ENCODE assay signal across 12 cellular contexts in genomic region chr12:98419101-98419794, GRCh38.
DNase-seq lines count a peak whose midpoint lies in the region; ATAC-seq and TF ChIP-seq lines count a peak whose summit lies in the region.
"Had no signal": no experiment of that assay in that cellular context is flagged by ENCODE, and none has a peak within 500 bp of the region (broad histone marks: within the 10 kb centered on the region; RNA-seq: fewer than 3 reads in every experiment).

No MANE protein-coding gene starts in this region.

- peak overlapping the region; percentile 70 for H3K4me2 ChIP-seq in SK-N-SH

- TF ChIP-seq POLR2A in sigmoid colon (IDR thresholded peaks at IDR 0.05), result no peak

- CTCF ChIA-PET in SK-N-SH (lab: Yijun Ruan, JAX), result interaction anchor here (0.6 to 2.9 kb wide), 4 partner anchors 22 to 147 kb away, joined by 3 to 10 read pairs (median 4); partner anchors contain the start of gene TMPO

- H3K27me3 ChIP-seq in SK-N-SH (ENCODE audit: insufficient read depth), result no peaks in the 10 kb centered on the region
- no peaks in the 10 kb centered on the region for H3K27me3 ChIP-seq in sigmoid colon
- no peaks in the 10 kb centered on the region for H3K27me3 ChIP-seq in foreskin keratinocyte

- H3K9me2 ChIP-seq in SK-N-SH, result no peaks in the 10 kb centered on the region

- DNase-seq in AG10803 (ENCODE audit: low read depth) (no peak), SK-N-SH (no peak), foreskin fibroblast (no peak), sigmoid colon (no peak), foreskin keratinocyte (no peak)
- DNase-seq in stimulated activated naive CD8-positive, alpha-beta T cell treated with anti-CD3 and anti-CD28 coated beads, Interleukin-15, amount 100 ng/mL, for 72 hours, result no peak
- DNase-seq in activated effector memory CD4-positive, alpha-beta T cell treated with Interleukin-2 at 50 U/mL for 16 hours, result no peak
- DNase-seq: activated CD4-positive, CD25-positive, alpha-beta regulatory T cell; NCI-H2029 treated with DMSO at 0.1 percent for 48 hours had no signal

- H3K27me3 Mint-ChIP-seq in stimulated activated naive CD8-positive, alpha-beta T cell treated with anti-CD3 and anti-CD28 coated beads, Interleukin-15, amount 100 ng/mL, for 72 hours, result no peaks in the 10 kb centered on the region

- 72% methylated on average over 6 of the region's 8 CpGs for WGBS in SK-N-SH (ENCODE audit: low lambda C conversion rate)
- WGBS in sigmoid colon, 2 donors, result 62 to 72% methylated on average over 8 of the region's 8 CpGs

- TF ChIP-seq RAD21 in SK-N-SH (IDR thresholded peaks at IDR 0.05; ENCODE audit: low read length), result no peak

- H3K27ac ChIP-seq in SK-N-SH (ENCODE audit: low read depth in 2 of 2, low read length in 1 of 2) (peak overlapping the region; percentile 41 to 62; a peak in 1 of 4 replicates), sigmoid colon (peak overlapping the region; percentile 41 to 84 (median 70)), foreskin keratinocyte (no peak overlapping the region)

- no peaks in the 10 kb centered on the region for H3K9me3 ChIP-seq in SK-N-SH
- no peaks in the 10 kb centered on the region for H3K9me3 ChIP-seq in sigmoid colon
- H3K9me3 ChIP-seq: mucosa of descending colon had no signal

- peaks cover 15% of the 10 kb centered on the region for H3F3A ChIP-seq in SK-N-SH (replicated peaks; ENCODE audit: insufficient read depth)

- H3K79me2 ChIP-seq in SK-N-SH (ENCODE audit: insufficient read depth), result no peaks in the 10 kb centered on the region

- no peaks in the 10 kb centered on the region for H3K4me1 Mint-ChIP-seq in stimulated activated naive CD8-positive, alpha-beta T cell treated with anti-CD3 and anti-CD28 coated beads, Interleukin-15, amount 100 ng/mL, for 72 hours
- H3K4me1 Mint-ChIP-seq: B cell had no signal

- intact Hi-C loops in sigmoid colon (cut with DNase I), result no loop called here

- H3K4me3 Mint-ChIP-seq in stimulated activated naive CD8-positive, alpha-beta T cell treated with anti-CD3 and anti-CD28 coated beads, Interleukin-15, amount 100 ng/mL, for 72 hours, result no peak overlapping the region
- H3K4me3 Mint-ChIP-seq: B cell had no signal

- H2AFZ ChIP-seq in SK-N-SH (ENCODE audit: low read depth), result peak overlapping the region; percentile 43; the same call in 1 of the 2 replicates

- no peak for ATAC-seq in stimulated activated naive CD8-positive, alpha-beta T cell treated with anti-CD3 and anti-CD28 coated beads, Interleukin-15, amount 100 ng/mL, for 72 hours
- no peak for ATAC-seq in foreskin keratinocyte
- no peak for ATAC-seq in GM18502 (IDR thresholded peaks at IDR 0.05; ENCODE audit: poor library complexity, unreplicated experiment)

- H4K20me1 ChIP-seq in SK-N-SH (ENCODE audit: insufficient read depth), result no peaks in the 10 kb centered on the region

- H3K36me3 ChIP-seq in SK-N-SH (replicated peaks in 1 of 2; ENCODE audit: control insufficient read depth in 1 of 2, insufficient read depth in 2 of 2, low read length in 1 of 2), result no peaks in the 10 kb centered on the region
- no peaks in the 10 kb centered on the region for H3K36me3 ChIP-seq in sigmoid colon

- H3K9ac ChIP-seq in SK-N-SH, result no peak overlapping the region

- no peak for TF ChIP-seq CTCF in AG10803 (conservative IDR thresholded peaks at IDR 0.05; ENCODE audit: low read length)
- TF ChIP-seq CTCF in SK-N-SH (IDR thresholded peaks at IDR 0.05), result no peak
- TF ChIP-seq CTCF in foreskin fibroblast (IDR thresholded peaks at IDR 0.05; ENCODE audit: low read depth, low read length), result no peak
- no peak for TF ChIP-seq CTCF in sigmoid colon (IDR thresholded peaks at IDR 0.05)
- no peak for TF ChIP-seq CTCF in foreskin keratinocyte (conservative IDR thresholded peaks at IDR 0.05)

- H3K4me3 ChIP-seq in AG10803 (ENCODE audit: low read length) (peak overlapping the region; percentile 36), SK-N-SH (ENCODE audit: low read depth in 2 of 2, low read length in 1 of 2) (0 out of 4 replicates have a peak overlapping the region, but pooled peaks of 1 of the 2 experiments have one; percentile 21), foreskin fibroblast (ENCODE audit: low read depth in 1 of 2, low read length in 2 of 2) (peak overlapping the region; percentile 12 to 46), sigmoid colon (peak overlapping the region in 1 of 4 donors; percentile 11)
- H3K4me3 ChIP-seq: mucosa of descending colon had no signal

- no peaks in the 10 kb centered on the region for H3K9me3 Mint-ChIP-seq in stimulated activated naive CD8-positive, alpha-beta T cell treated with anti-CD3 and anti-CD28 coated beads, Interleukin-15, amount 100 ng/mL, for 72 hours

- POLR2A ChIA-PET in SK-N-SH (lab: Yijun Ruan, JAX), result no interaction called here

- H3K4me1 ChIP-seq in SK-N-SH (ENCODE audit: control insufficient read depth in 1 of 2, insufficient read depth in 2 of 2, low read depth in 1 of 2, low read length in 1 of 2), result peaks cover 17 to 20% of the 10 kb centered on the region in 2 experiments; a peak in 3 of 4 replicates
- H3K4me1 ChIP-seq in sigmoid colon, result peaks cover 0 to 34% (median 28%) of the 10 kb centered on the region in 4 donors
- peaks cover 6% of the 10 kb centered on the region for H3K4me1 ChIP-seq in foreskin keratinocyte

- TF ChIP-seq EP300 in SK-N-SH (IDR thresholded peaks at IDR 0.05; ENCODE audit: borderline replicate concordance in 1 of 2, low read depth in 1 of 2, low read length in 1 of 2) (no peak), sigmoid colon (IDR thresholded peaks at IDR 0.05) (no peak)

- H3K27ac Mint-ChIP-seq in stimulated activated naive CD8-positive, alpha-beta T cell treated with anti-CD3 and anti-CD28 coated beads, Interleukin-15, amount 100 ng/mL, for 72 hours, result no peak overlapping the region
- H3K27ac Mint-ChIP-seq: B cell had no signal

TF ChIP-seq in SK-N-SH, 30 proteins besides CTCF, POLR2A, EP300 and RAD21 (continues in another document):
- TF ChIP-seq USF2 (IDR thresholded peaks at IDR 0.05; ENCODE audit: borderline replicate concordance, low read depth, low read length) (no peak), MAX (IDR thresholded peaks at IDR 0.05; ENCODE audit: low read depth) (no peak), TCF12 (IDR thresholded peaks at IDR 0.05) (no peak), MXI1 (IDR thresholded peaks at IDR 0.05; ENCODE audit: low read depth, low read length) (no peak), USF1 (IDR thresholded peaks at IDR 0.05; ENCODE audit: borderline replicate concordance, low read depth) (no peak), TEAD4 (IDR thresholded peaks at IDR 0.05; ENCODE audit: borderline replicate concordance, insufficient read depth) (no peak), RXRA (IDR thresholded peaks at IDR 0.05; ENCODE audit: borderline replicate concordance, low read depth) (no peak), ZBTB33 (IDR thresholded peaks at IDR 0.05; ENCODE audit: borderline replicate concordance, low read depth) (no peak), IRF3 (IDR thresholded peaks at IDR 0.05; ENCODE audit: low read depth, low read length) (no peak), NRF1 (IDR thresholded peaks at IDR 0.05; ENCODE audit: low read depth, low read length) (no peak), GABPA (IDR thresholded peaks at IDR 0.05; ENCODE audit: low read depth) (no peak), ELF1 (IDR thresholded peaks at IDR 0.05) (no peak), EZH2phosphoT487 (IDR thresholded peaks at IDR 0.05; ENCODE audit: borderline replicate concordance, low read depth) (no peak), MEF2A (IDR thresholded peaks at IDR 0.05; ENCODE audit: borderline replicate concordance, low read depth) (no peak), SIN3A (IDR thresholded peaks at IDR 0.05; ENCODE audit: borderline replicate concordance, low read depth, low read length) (no peak)
